Comparison of ENCODE assay signal across 1 cellular context in the genomic region with DNA sequence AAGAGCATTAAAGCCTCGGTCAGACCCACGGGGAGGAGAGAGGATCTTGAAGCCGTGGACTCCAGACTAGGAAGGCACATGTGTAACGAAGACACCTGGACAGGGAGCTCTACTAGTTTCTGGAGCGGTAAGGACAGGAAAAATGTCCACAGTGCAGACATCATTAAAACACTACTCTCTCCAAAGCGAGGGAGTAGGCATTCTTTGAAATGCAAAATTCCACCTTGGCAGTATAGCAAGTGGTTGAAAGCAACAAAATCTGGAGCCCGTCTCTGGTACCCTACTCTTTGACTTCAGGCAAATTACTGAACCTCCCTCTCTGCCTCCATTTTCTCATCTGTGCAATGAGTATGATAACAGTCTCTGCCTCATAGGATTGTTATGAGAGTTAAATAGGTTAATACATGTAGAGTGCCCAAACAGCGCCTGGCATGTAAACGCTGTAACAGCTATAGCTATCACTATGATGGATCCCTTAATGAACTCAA.
TF ChIP-seq lines count a peak whose summit lies in the region.

No MANE protein-coding gene starts in this region.

TF ChIP-seq in H1, 55 proteins besides CTCF, POLR2A, EP300 and RAD21:
- TF ChIP-seq SP1 (IDR thresholded peaks at IDR 0.05; ENCODE audit: low read depth, low read length) (no peak), TAF1 (IDR thresholded peaks at IDR 0.05; ENCODE audit: low read depth, low read length) (peak; percentile 8; the same call in 1 of the 2 replicates), YY1 (IDR thresholded peaks at IDR 0.05; ENCODE audit: low read depth, low read length) (0 out of 2 replicates have a peak, but pooled peaks have one; percentile 2), KDM4A (IDR thresholded peaks at IDR 0.05; ENCODE audit: low read depth, low read length, severe bottlenecking) (peak; percentile 13), PHF8 (conservative IDR thresholded peaks at IDR 0.05; ENCODE audit: low read depth, low read length) (peak; percentile 21; the same call in 1 of the 2 replicates), ZNF274 (IDR thresholded peaks at IDR 0.05; ENCODE audit: borderline replicate concordance, extremely low read depth, low read length) (no peak), BRCA1 (IDR thresholded peaks at IDR 0.05; ENCODE audit: low read depth, low read length) (no peak), SUZ12 (IDR thresholded peaks at IDR 0.05; ENCODE audit: low read length) (no peak), NRF1 (IDR thresholded peaks at IDR 0.05; ENCODE audit: low read depth, low read length) (no peak)
